1 cellular context compared by ENCODE assay signal in the genomic region with DNA sequence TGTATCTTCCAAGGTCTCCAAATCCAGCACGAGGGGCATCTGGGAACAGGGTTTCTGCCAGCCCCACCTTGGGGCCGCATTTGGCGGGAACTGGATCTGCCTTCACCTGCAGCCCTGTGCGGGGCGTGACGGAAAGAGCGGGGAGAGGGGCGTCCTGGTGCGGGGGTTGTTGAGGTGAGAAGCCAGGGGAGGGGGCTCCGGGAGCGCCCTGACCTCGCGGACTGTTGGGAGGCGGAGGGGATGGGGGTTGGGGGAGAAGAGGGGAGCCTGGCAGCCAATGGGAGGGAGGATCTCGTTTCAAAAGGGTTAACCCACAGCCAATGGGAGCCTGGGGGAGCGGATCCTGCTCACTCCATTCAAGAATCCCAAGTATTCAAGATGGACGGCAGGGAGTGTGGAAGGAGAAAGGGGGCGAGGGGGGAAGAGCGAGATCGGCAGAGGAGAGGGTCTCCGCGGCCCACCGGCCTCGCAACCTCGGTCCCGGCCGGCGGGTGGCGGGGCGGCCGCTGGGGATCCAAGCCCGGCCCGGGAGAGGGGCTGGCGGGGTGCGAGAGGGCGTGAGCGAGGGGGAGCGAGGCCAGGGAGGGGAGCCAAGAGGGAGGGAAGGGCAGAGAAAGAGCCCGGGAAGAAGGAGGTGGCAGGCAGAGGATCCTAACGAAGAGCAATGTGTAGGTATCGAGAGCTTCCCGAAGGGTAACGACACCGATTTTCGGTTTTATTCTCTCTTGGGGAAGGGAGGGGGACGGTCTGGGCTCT.
TF ChIP-seq lines count a peak whose summit lies in the region.

No MANE protein-coding gene starts in this region.

TF ChIP-seq in HepG2, 621 proteins besides CTCF, POLR2A, EP300 and RAD21 (continued from another document):
- TF ChIP-seq RXRA (CRISPR knock-in tag; IDR thresholded peaks at IDR 0.05) (no peak), ZNF7 (CRISPR knock-in tag; IDR thresholded peaks at IDR 0.05) (no peak), SALL2 (CRISPR knock-in tag; IDR thresholded peaks at IDR 0.05) (no peak), ZFP62 (CRISPR knock-in tag; IDR thresholded peaks at IDR 0.05) (no peak), POLR2AphosphoS5 (IDR thresholded peaks at IDR 0.05; ENCODE audit: low read depth, low read length) (peak; percentile 58), ZFX (CRISPR knock-in tag; IDR thresholded peaks at IDR 0.05; ENCODE audit: low read depth) (no peak), GATAD2A (CRISPR knock-in tag; IDR thresholded peaks at IDR 0.05) (no peak), SAP130 (CRISPR knock-in tag; IDR thresholded peaks at IDR 0.05; ENCODE audit: low read depth) (peak; percentile 25; the same call in 1 of the 2 replicates), CENPX (CRISPR knock-in tag; IDR thresholded peaks at IDR 0.05) (no peak), ZNF205 (CRISPR knock-in tag; IDR thresholded peaks at IDR 0.05) (no peak), RBFOX2 (IDR thresholded peaks at IDR 0.05; ENCODE audit: low read depth, low read length) (peak; percentile 42; the same call in 1 of the 2 replicates), ZNF441 (CRISPR knock-in tag; IDR thresholded peaks at IDR 0.05; ENCODE audit: borderline replicate concordance) (0 out of 2 replicates have a peak, but pooled peaks have one; percentile 28), ARHGAP35 (CRISPR knock-in tag; IDR thresholded peaks at IDR 0.05; ENCODE audit: borderline replicate concordance) (no peak), KMT2A (CRISPR knock-in tag; IDR thresholded peaks at IDR 0.05) (no peak), ZNF567 (CRISPR knock-in tag; IDR thresholded peaks at IDR 0.05; ENCODE audit: borderline replicate concordance) (no peak), GZF1 (CRISPR knock-in tag; IDR thresholded peaks at IDR 0.05) (no peak), DR1 (CRISPR knock-in tag; IDR thresholded peaks at IDR 0.05) (no peak), NFIC (IDR thresholded peaks at IDR 0.05; ENCODE audit: low read length) (no peak), ZNF614 (CRISPR knock-in tag; IDR thresholded peaks at IDR 0.05; ENCODE audit: borderline replicate concordance) (no peak), SRSF9 (IDR thresholded peaks at IDR 0.05; ENCODE audit: borderline replicate concordance, insufficient read depth, low read depth, low read length, poor library complexity, severe bottlenecking) (no peak), NCOA5 (CRISPR knock-in tag; IDR thresholded peaks at IDR 0.05) (no peak), MYC (CRISPR knock-in tag; IDR thresholded peaks at IDR 0.05; ENCODE audit: borderline replicate concordance) (peak; percentile 20; the same call in 1 of the 2 replicates)
- TF ChIP-seq, protein P1, sequence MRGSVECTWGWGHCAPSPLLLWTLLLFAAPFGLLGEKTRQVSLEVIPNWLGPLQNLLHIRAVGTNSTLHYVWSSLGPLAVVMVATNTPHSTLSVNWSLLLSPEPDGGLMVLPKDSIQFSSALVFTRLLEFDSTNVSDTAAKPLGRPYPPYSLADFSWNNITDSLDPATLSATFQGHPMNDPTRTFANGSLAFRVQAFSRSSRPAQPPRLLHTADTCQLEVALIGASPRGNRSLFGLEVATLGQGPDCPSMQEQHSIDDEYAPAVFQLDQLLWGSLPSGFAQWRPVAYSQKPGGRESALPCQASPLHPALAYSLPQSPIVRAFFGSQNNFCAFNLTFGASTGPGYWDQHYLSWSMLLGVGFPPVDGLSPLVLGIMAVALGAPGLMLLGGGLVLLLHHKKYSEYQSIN (CRISPR knock-in tag; IDR thresholded peaks at IDR 0.05; ENCODE audit: borderline replicate concordance) = no peak
- TF ChIP-seq, protein P2, sequence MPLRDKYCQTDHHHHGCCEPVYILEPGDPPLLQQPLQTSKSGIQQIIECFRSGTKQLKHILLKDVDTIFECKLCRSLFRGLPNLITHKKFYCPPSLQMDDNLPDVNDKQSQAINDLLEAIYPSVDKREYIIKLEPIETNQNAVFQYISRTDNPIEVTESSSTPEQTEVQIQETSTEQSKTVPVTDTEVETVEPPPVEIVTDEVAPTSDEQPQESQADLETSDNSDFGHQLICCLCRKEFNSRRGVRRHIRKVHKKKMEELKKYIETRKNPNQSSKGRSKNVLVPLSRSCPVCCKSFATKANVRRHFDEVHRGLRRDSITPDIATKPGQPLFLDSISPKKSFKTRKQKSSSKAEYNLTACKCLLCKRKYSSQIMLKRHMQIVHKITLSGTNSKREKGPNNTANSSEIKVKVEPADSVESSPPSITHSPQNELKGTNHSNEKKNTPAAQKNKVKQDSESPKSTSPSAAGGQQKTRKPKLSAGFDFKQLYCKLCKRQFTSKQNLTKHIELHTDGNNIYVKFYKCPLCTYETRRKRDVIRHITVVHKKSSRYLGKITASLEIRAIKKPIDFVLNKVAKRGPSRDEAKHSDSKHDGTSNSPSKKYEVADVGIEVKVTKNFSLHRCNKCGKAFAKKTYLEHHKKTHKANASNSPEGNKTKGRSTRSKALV (CRISPR knock-in tag; IDR thresholded peaks at IDR 0.05) = no peak
- TF ChIP-seq, protein P3, sequence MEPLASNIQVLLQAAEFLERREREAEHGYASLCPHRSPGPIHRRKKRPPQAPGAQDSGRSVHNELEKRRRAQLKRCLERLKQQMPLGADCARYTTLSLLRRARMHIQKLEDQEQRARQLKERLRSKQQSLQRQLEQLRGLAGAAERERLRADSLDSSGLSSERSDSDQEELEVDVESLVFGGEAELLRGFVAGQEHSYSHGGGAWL (CRISPR knock-in tag; IDR thresholded peaks at IDR 0.05) = 0 out of 2 replicates have a peak, but pooled peaks have one; percentile 9
- TF ChIP-seq, protein P4, sequence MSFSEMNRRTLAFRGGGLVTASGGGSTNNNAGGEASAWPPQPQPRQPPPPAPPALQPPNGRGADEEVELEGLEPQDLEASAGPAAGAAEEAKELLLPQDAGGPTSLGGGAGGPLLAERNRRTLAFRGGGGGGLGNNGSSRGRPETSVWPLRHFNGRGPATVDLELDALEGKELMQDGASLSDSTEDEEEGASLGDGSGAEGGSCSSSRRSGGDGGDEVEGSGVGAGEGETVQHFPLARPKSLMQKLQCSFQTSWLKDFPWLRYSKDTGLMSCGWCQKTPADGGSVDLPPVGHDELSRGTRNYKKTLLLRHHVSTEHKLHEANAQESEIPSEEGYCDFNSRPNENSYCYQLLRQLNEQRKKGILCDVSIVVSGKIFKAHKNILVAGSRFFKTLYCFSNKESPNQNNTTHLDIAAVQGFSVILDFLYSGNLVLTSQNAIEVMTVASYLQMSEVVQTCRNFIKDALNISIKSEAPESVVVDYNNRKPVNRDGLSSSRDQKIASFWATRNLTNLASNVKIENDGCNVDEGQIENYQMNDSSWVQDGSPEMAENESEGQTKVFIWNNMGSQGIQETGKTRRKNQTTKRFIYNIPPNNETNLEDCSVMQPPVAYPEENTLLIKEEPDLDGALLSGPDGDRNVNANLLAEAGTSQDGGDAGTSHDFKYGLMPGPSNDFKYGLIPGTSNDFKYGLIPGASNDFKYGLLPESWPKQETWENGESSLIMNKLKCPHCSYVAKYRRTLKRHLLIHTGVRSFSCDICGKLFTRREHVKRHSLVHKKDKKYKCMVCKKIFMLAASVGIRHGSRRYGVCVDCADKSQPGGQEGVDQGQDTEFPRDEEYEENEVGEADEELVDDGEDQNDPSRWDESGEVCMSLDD (CRISPR knock-in tag; IDR thresholded peaks at IDR 0.05; ENCODE audit: borderline replicate concordance) = no peak
- TF ChIP-seq, protein P5, sequence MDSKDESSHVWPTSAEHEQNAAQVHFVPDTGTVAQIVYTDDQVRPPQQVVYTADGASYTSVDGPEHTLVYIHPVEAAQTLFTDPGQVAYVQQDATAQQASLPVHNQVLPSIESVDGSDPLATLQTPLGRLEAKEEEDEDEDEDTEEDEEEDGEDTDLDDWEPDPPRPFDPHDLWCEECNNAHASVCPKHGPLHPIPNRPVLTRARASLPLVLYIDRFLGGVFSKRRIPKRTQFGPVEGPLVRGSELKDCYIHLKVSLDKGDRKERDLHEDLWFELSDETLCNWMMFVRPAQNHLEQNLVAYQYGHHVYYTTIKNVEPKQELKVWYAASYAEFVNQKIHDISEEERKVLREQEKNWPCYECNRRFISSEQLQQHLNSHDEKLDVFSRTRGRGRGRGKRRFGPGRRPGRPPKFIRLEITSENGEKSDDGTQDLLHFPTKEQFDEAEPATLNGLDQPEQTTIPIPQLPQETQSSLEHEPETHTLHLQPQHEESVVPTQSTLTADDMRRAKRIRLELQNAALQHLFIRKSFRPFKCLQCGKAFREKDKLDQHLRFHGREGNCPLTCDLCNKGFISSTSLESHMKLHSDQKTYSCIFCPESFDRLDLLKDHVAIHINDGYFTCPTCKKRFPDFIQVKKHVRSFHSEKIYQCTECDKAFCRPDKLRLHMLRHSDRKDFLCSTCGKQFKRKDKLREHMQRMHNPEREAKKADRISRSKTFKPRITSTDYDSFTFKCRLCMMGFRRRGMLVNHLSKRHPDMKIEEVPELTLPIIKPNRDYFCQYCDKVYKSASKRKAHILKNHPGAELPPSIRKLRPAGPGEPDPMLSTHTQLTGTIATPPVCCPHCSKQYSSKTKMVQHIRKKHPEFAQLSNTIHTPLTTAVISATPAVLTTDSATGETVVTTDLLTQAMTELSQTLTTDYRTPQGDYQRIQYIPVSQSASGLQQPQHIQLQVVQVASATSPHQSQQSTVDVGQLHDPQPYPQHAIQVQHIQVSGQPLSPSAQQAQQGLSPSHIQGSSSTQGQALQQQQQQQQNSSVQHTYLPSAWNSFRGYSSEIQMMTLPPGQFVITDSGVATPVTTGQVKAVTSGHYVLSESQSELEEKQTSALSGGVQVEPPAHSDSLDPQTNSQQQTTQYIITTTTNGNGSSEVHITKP (CRISPR knock-in tag; IDR thresholded peaks at IDR 0.05; ENCODE audit: low read depth) = no peak
- TF ChIP-seq, protein P6, sequence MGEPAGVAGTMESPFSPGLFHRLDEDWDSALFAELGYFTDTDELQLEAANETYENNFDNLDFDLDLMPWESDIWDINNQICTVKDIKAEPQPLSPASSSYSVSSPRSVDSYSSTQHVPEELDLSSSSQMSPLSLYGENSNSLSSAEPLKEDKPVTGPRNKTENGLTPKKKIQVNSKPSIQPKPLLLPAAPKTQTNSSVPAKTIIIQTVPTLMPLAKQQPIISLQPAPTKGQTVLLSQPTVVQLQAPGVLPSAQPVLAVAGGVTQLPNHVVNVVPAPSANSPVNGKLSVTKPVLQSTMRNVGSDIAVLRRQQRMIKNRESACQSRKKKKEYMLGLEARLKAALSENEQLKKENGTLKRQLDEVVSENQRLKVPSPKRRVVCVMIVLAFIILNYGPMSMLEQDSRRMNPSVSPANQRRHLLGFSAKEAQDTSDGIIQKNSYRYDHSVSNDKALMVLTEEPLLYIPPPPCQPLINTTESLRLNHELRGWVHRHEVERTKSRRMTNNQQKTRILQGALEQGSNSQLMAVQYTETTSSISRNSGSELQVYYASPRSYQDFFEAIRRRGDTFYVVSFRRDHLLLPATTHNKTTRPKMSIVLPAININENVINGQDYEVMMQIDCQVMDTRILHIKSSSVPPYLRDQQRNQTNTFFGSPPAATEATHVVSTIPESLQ (CRISPR knock-in tag; conservative IDR thresholded peaks at IDR 0.05) = no peak
- TF ChIP-seq, protein P7, sequence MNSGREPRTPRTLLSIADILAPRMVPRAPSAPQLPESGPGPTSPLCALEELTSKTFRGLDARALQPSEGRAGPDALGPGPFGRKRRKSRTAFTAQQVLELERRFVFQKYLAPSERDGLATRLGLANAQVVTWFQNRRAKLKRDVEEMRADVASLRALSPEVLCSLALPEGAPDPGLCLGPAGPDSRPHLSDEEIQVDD (CRISPR knock-in tag; IDR thresholded peaks at IDR 0.05; ENCODE audit: borderline replicate concordance) = no peak
- TF ChIP-seq, protein P8, sequence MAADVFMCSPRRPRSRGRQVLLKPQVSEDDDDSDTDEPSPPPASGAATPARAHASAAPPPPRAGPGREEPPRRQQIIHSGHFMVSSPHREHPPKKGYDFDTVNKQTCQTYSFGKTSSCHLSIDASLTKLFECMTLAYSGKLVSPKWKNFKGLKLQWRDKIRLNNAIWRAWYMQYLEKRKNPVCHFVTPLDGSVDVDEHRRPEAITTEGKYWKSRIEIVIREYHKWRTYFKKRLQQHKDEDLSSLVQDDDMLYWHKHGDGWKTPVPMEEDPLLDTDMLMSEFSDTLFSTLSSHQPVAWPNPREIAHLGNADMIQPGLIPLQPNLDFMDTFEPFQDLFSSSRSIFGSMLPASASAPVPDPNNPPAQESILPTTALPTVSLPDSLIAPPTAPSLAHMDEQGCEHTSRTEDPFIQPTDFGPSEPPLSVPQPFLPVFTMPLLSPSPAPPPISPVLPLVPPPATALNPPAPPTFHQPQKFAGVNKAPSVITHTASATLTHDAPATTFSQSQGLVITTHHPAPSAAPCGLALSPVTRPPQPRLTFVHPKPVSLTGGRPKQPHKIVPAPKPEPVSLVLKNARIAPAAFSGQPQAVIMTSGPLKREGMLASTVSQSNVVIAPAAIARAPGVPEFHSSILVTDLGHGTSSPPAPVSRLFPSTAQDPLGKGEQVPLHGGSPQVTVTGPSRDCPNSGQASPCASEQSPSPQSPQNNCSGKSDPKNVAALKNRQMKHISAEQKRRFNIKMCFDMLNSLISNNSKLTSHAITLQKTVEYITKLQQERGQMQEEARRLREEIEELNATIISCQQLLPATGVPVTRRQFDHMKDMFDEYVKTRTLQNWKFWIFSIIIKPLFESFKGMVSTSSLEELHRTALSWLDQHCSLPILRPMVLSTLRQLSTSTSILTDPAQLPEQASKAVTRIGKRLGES (CRISPR knock-in tag; IDR thresholded peaks at IDR 0.05; ENCODE audit: borderline replicate concordance) = no peak
- TF ChIP-seq, protein P9, sequence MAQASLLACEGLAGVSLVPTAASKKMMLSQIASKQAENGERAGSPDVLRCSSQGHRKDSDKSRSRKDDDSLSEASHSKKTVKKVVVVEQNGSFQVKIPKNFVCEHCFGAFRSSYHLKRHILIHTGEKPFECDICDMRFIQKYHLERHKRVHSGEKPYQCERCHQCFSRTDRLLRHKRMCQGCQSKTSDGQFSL (CRISPR knock-in tag; IDR thresholded peaks at IDR 0.05) = no peak
- TF ChIP-seq, protein P10, sequence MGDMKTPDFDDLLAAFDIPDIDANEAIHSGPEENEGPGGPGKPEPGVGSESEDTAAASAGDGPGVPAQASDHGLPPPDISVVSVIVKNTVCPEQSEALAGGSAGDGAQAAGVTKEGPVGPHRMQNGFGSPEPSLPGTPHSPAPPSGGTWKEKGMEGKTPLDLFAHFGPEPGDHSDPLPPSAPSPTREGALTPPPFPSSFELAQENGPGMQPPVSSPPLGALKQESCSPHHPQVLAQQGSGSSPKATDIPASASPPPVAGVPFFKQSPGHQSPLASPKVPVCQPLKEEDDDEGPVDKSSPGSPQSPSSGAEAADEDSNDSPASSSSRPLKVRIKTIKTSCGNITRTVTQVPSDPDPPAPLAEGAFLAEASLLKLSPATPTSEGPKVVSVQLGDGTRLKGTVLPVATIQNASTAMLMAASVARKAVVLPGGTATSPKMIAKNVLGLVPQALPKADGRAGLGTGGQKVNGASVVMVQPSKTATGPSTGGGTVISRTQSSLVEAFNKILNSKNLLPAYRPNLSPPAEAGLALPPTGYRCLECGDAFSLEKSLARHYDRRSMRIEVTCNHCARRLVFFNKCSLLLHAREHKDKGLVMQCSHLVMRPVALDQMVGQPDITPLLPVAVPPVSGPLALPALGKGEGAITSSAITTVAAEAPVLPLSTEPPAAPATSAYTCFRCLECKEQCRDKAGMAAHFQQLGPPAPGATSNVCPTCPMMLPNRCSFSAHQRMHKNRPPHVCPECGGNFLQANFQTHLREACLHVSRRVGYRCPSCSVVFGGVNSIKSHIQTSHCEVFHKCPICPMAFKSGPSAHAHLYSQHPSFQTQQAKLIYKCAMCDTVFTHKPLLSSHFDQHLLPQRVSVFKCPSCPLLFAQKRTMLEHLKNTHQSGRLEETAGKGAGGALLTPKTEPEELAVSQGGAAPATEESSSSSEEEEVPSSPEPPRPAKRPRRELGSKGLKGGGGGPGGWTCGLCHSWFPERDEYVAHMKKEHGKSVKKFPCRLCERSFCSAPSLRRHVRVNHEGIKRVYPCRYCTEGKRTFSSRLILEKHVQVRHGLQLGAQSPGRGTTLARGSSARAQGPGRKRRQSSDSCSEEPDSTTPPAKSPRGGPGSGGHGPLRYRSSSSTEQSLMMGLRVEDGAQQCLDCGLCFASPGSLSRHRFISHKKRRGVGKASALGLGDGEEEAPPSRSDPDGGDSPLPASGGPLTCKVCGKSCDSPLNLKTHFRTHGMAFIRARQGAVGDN (CRISPR knock-in tag; IDR thresholded peaks at IDR 0.05) = peak; percentile 32
